Comparison of ENCODE assay signal across 9 cellular contexts in genomic region chr5:150780816-150781221, GRCh38. TPM values are rescaled to one million over a fixed set of nuclear protein-coding genes. Genes with fewer than 3 reads are reported as not detected.
DNase-seq lines count a peak whose midpoint lies in the region; ATAC-seq and TF ChIP-seq lines count a peak whose summit lies in the region.
"Had no signal": no experiment of that assay in that cellular context is flagged by ENCODE, and none has a peak within 500 bp of the region (broad histone marks: within the 10 kb centered on the region; RNA-seq: fewer than 3 reads in every experiment).

No MANE protein-coding gene starts in this region.

- intact Hi-C loops in aorta (cut with DNase I) = no loop called here

- 50% methylated on average over 3 of the region's 5 CpGs for WGBS in mesenchymal stem cell
- WGBS in aorta, 2 donors = 86 to 90% methylated on average over 5 of the region's 5 CpGs

- H3K4ac ChIP-seq in mesenchymal stem cell (ENCODE audit: low read depth in 1 of 2, low read length in 2 of 2) = peak overlapping the region; percentile 15 to 54

- no peak overlapping the region for H2BK5ac ChIP-seq in mesenchymal stem cell (ENCODE audit: low read depth, low read length, poor library complexity, severe bottlenecking)

- H3K36me3 ChIP-seq in mesenchymal stem cell (ENCODE audit: control insufficient read depth in 1 of 2, insufficient read depth in 2 of 2, low read depth in 1 of 2, low read length in 2 of 2) (peaks cover 0 to 36% of the 10 kb centered on the region in 2 experiments), aorta (ENCODE audit: control insufficient read depth in 1 of 2, insufficient read depth in 2 of 2, low read length in 1 of 2) (no peaks in the 10 kb centered on the region)

- peak overlapping the region; percentile 74 for H2BK120ac ChIP-seq in mesenchymal stem cell (ENCODE audit: low read depth, low read length)

- peaks cover 7% of the 10 kb centered on the region for H3K79me1 ChIP-seq in mesenchymal stem cell (replicated peaks; ENCODE audit: low read length, poor library complexity, severe bottlenecking)

- no peak for TF ChIP-seq CTCF in astrocyte of the cerebellum (IDR thresholded peaks at IDR 0.05; ENCODE audit: low read depth, low read length, missing control alignments)

- peak overlapping the region; percentile 75 for H4K91ac ChIP-seq in mesenchymal stem cell (ENCODE audit: low read length)

- no peak overlapping the region for H3K23ac ChIP-seq in mesenchymal stem cell (ENCODE audit: low read length in 2 of 2)

- peak overlapping the region; percentile 82 to 86 for H3K18ac ChIP-seq in mesenchymal stem cell (ENCODE audit: low read depth in 1 of 2, low read length in 2 of 2)

- H2BK12ac ChIP-seq in mesenchymal stem cell (ENCODE audit: low read length in 2 of 2) = peak overlapping the region; percentile 64 to 78

- no peak for ATAC-seq in aorta (ENCODE audit: low FRiP score)
- ATAC-seq in HG02610 (IDR thresholded peaks at IDR 0.05; ENCODE audit: unreplicated experiment) = no peak

- H3K4me2 ChIP-seq in mesenchymal stem cell (ENCODE audit: low read length, poor library complexity, severe bottlenecking) = no peak overlapping the region

- in situ Hi-C loops in astrocyte of the cerebellum (cut with HindIII; ENCODE audit: low sequenced_read_pairs) = no loop called here

- peak; percentile 41 for DNase-seq in stimulated activated CD4-positive, alpha-beta T cell treated with anti-CD3 and anti-CD28 coated beads, Interleukin-1b, Interleukin-23, amount 100 ng/mL, for 48 hours
- DNase-seq in stimulated activated CD4-positive, alpha-beta T cell treated with anti-CD3 and anti-CD28 coated beads, Interleukin-4, amount 100 ng/mL, for 24 hours = no peak
- DNase-seq in astrocyte of the cerebellum (ENCODE audit: low read depth) (no peak), mesenchymal stem cell (peak; percentile 84), aorta (no peak), NCI-H2196 (lab: John Stamatoyannopoulos, UW; ENCODE audit: unreplicated experiment) (no peak), T1000 (lab: John Stamatoyannopoulos, UW) (no peak)
- DNase-seq: stimulated activated naive CD4-positive, alpha-beta T cell had no signal

- peak overlapping the region; percentile 96 for H3K9ac ChIP-seq in mesenchymal stem cell (ENCODE audit: low read length)

- H3K27ac ChIP-seq in mesenchymal stem cell (ENCODE audit: low read length, poor library complexity, severe bottlenecking) = no peak overlapping the region
- H3K27ac ChIP-seq in aorta (ENCODE audit: low read depth in 1 of 2, low read length in 2 of 2) = peak overlapping the region; percentile 59 to 75

- H2BK15ac ChIP-seq in mesenchymal stem cell (ENCODE audit: low read depth, poor library complexity, severe bottlenecking) = no peak overlapping the region

- H3K9me3 ChIP-seq in mesenchymal stem cell (ENCODE audit: control insufficient read depth, low read length) (peaks cover under 1% of the 10 kb centered on the region), aorta (ENCODE audit: control insufficient read depth, low read length) (no peaks in the 10 kb centered on the region)

- H3K4me3 ChIP-seq in astrocyte of the cerebellum (ENCODE audit: low read depth, low read length) (peak overlapping the region; percentile 78), mesenchymal stem cell (ENCODE audit: insufficient read depth in 1 of 2, low read depth in 1 of 2, low read length in 2 of 2) (peak overlapping the region in 1 of 2 experiments; percentile 95), aorta (ENCODE audit: low read length in 2 of 2) (no peak overlapping the region)

- peaks cover 28% of the 10 kb centered on the region for H3K4me1 ChIP-seq in mesenchymal stem cell (ENCODE audit: control insufficient read depth, insufficient read depth, low read depth, low read length)
- H3K4me1 ChIP-seq in aorta (ENCODE audit: control insufficient read depth in 1 of 2, insufficient read depth in 2 of 2, low read length in 2 of 2) = peaks cover 6 to 10% of the 10 kb centered on the region in 2 donors

- H3K14ac ChIP-seq in mesenchymal stem cell (ENCODE audit: low read length in 2 of 2) = peak overlapping the region in 1 of 2 experiments; percentile 18

- H3K27me3 ChIP-seq in mesenchymal stem cell (ENCODE audit: control insufficient read depth in 1 of 2, insufficient read depth in 1 of 2, low read length in 2 of 2) = no peaks in the 10 kb centered on the region
- H3K27me3 ChIP-seq in aorta (ENCODE audit: control insufficient read depth in 1 of 2, insufficient read depth in 2 of 2, low read length in 1 of 2) = no peaks in the 10 kb centered on the region

- no peak overlapping the region for H2AFZ ChIP-seq in mesenchymal stem cell (ENCODE audit: low read depth, low read length)

- no peak overlapping the region for H4K8ac ChIP-seq in mesenchymal stem cell (ENCODE audit: low read length)

- H2AK5ac ChIP-seq in mesenchymal stem cell (ENCODE audit: low read length, severe bottlenecking) = no peak overlapping the region

RNA-seq across cellular contexts. Expression of gene SMIM3, which starts 2.3 kb away (rescaled TPM):
- 106 TPM for polyA plus RNA-seq in mesenchymal stem cell (2013, experiment 1 of 2)
- 108 TPM for polyA plus RNA-seq in mesenchymal stem cell (2013, experiment 2 of 2)
- 10 to 100 TPM; 45.3 to 47.6 TPM for total RNA-seq in aorta
- polyA plus RNA-seq in aorta = 10 to 100 TPM; 33.7 to 38.2 TPM

RNA-seq across cellular contexts. Expression of gene DCTN4, which starts 22.0 kb away (rescaled TPM):
- 29.3 TPM for polyA plus RNA-seq in mesenchymal stem cell (2013, experiment 1 of 2)
- 29.6 TPM for polyA plus RNA-seq in mesenchymal stem cell (2013, experiment 2 of 2)
- total RNA-seq in aorta = 10 to 100 TPM; 58.9 to 66.4 TPM
- polyA plus RNA-seq in aorta = 10 to 100 TPM; 17.3 to 21.3 TPM

Comparison
In these comparisons a context has a peak if more than half of its experiments do, and no peak if none do; other contexts are left out.
1. DNase-seq: peak in stimulated activated CD4-positive, alpha-beta T cell treated with anti-CD3 and anti-CD28 coated beads, Interleukin-1b, Interleukin-23, amount 100 ng/mL, for 48 hours (single experiment) and mesenchymal stem cell (single experiment); none in stimulated activated CD4-positive, alpha-beta T cell treated with anti-CD3 and anti-CD28 coated beads, Interleukin-4, amount 100 ng/mL, for 24 hours (single experiment), astrocyte of the cerebellum (single experiment), aorta (0 of 2), NCI-H2196 (single experiment) and T1000 (single experiment).